1 cellular context compared by ENCODE assay signal in the genomic region with DNA sequence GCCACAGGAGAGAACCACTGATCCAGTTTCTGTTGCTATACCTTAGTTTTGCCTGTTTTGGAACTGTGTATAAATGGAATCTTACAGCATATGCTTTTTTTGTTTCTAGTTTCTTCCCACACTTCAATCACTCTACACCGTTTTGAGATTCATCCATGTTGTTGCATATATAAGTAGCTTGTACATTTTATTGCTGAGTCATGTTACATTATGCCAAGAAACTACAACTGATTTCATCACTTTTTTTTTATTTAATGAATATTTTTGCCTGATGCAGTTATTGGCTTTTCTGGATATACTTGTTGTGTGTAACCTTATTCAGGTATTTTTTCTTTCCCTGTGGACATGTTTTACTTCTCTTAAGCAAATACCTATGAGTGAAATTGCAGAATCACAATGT.
TF ChIP-seq lines count a peak whose summit lies in the region.

No MANE protein-coding gene starts in this region.

TF ChIP-seq in H1, 55 proteins besides CTCF, POLR2A, EP300 and RAD21:
- TF ChIP-seq TCF12 (IDR thresholded peaks at IDR 0.05; ENCODE audit: low read depth, low read length) (no peak), MAFK (IDR thresholded peaks at IDR 0.05; ENCODE audit: low read depth, low read length) (peak; percentile 67; the same call in 1 of the 2 replicates), BACH1 (IDR thresholded peaks at IDR 0.05; ENCODE audit: low read length) (peak; percentile 84), SIX5 (IDR thresholded peaks at IDR 0.05; ENCODE audit: low read depth, low read length) (no peak)
TF ChIP-seq in H1: peak in this region for 2.
